Comparison of ENCODE assay signal across 8 cellular contexts in genomic region chr4:173509031-173510001, GRCh38. TPM values are rescaled to one million over a fixed set of nuclear protein-coding genes. Genes with fewer than 3 reads are reported as not detected.
DNase-seq lines count a peak whose midpoint lies in the region; ATAC-seq and TF ChIP-seq lines count a peak whose summit lies in the region.

No MANE protein-coding gene starts in this region.

- H3K9me3 ChIP-seq in colonic mucosa (no peaks in the 10 kb centered on the region), mononuclear cell (ENCODE audit: low read depth, low read length) (no peaks in the 10 kb centered on the region)

- H3K4me3 ChIP-seq in colonic mucosa (peak overlapping the region; percentile 43), mononuclear cell (ENCODE audit: low read length) (peak overlapping the region; percentile 35)

- peak overlapping the region; percentile 26 to 40 for H3K9ac ChIP-seq in colonic mucosa (ENCODE audit: low read depth in 2 of 2, low read length in 2 of 2)

- no peaks in the 10 kb centered on the region for H3K36me3 ChIP-seq in colonic mucosa

- H3K4me1 ChIP-seq in colonic mucosa (no peaks in the 10 kb centered on the region), mononuclear cell (ENCODE audit: insufficient read depth, low read length) (peaks cover 43% of the 10 kb centered on the region)

- TF ChIP-seq CTCF in colonic mucosa (IDR thresholded peaks at IDR 0.05): no peak

- H3K27me3 ChIP-seq in colonic mucosa (peaks cover 19% of the 10 kb centered on the region), mononuclear cell (ENCODE audit: insufficient read depth, low read length) (peaks cover 100% of the 10 kb centered on the region)

- no peak overlapping the region for H3K27ac ChIP-seq in colonic mucosa

- ATAC-seq in GM18520 (IDR thresholded peaks at IDR 0.05; ENCODE audit: unreplicated experiment): peak; percentile 20
- ATAC-seq in HG03139 (IDR thresholded peaks at IDR 0.05; ENCODE audit: unreplicated experiment): peak; percentile 33
- no peak for ATAC-seq in GM21515 (IDR thresholded peaks at IDR 0.05; ENCODE audit: unreplicated experiment)

- intact Hi-C loops in colonic mucosa (cut with DNase I): loop anchor here (5.0 to 10.0 kb wide), 4 partner anchors 238 to 645 kb away; no protein-coding TSS in a partner anchor

- DNase-seq in colonic mucosa (peak; percentile 49), T1000 (lab: John Stamatoyannopoulos, UW) (no peak), NCI-H748 (lab: John Stamatoyannopoulos, UW; ENCODE audit: unreplicated experiment) (no peak)
- no peak for DNase-seq in activated CD4-positive, alpha-beta T cell treated with anti-CD3 and anti-CD28 coated beads for 48 hours

RNA-seq across cellular contexts. Expression of gene HAND2, which starts 20.7 kb away (rescaled TPM):
- total RNA-seq in colonic mucosa (1 to 10 TPM; 1.6 to 9.4 TPM), mononuclear cell (not detected)
